In the genomic region with DNA sequence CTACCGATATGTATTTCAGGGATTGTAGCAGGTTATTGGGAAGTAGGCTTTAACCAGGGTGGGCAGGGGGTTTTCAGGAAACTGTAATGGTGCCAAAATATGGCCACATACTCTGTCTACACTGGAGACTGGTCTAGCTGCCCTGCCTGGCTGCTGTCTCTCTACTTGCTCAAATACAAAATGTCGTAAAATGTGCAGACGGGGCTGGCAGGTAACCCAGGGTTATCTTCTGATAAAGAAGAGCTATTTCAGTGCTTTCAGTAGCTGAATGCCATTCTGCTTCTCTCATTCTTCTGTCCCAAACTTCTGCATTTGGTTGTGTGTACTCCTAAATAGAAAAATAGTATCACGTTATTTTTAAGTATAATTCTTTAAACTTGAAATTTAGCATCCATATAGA, we compare ENCODE assay signal across 21 cellular contexts.
DNase-seq lines count a peak whose midpoint lies in the region; ATAC-seq, FAIRE-seq and TF ChIP-seq lines count a peak whose summit lies in the region.
"Had no signal": no experiment of that assay in that cellular context is flagged by ENCODE, and none has a peak within 500 bp of the region (broad histone marks: within the 10 kb centered on the region; RNA-seq: fewer than 3 reads in every experiment).

No MANE protein-coding gene starts in this region.

- no peak for FAIRE-seq in HepG2 (lab: Jason Lieb, UNC)
- FAIRE-seq: GM12892, GM19239, H54 had no signal

- ATAC-seq in HepG2, result no peak
- peak; percentile 91 for ATAC-seq in left lobe of liver
- ATAC-seq in GM21717 (IDR thresholded peaks at IDR 0.05; ENCODE audit: unreplicated experiment), result no peak
- ATAC-seq: HCT116 had no signal

- peaks cover 0 to 1% (median 0%) of the 10 kb centered on the region in 4 donors for H3K9me3 ChIP-seq in liver (ENCODE audit: control insufficient read depth in 4 of 4, low read length in 3 of 4)
- H3K9me3 ChIP-seq in HepG2 (ENCODE audit: low read length), result no peaks in the 10 kb centered on the region
- peaks cover 0 to 8% (median 3%) of the 10 kb centered on the region in 4 donors for H3K9me3 ChIP-seq in stomach

- no peak for TF ChIP-seq CTCF in liver (IDR thresholded peaks at IDR 0.05; ENCODE audit: low read depth, low read length, missing input control)
- TF ChIP-seq CTCF in HepG2 (CRISPR knock-in tag; IDR thresholded peaks at IDR 0.05), result no peak
- TF ChIP-seq CTCF in stomach (IDR thresholded peaks at IDR 0.05), result no peak

- BruUV-seq in HepG2 (replicated peaks; lab: Mats Ljungman, UMichigan), result no TSS peak

- in situ Hi-C loops in HepG2 (cut with HindIII; ENCODE audit: extremely low pct_ligation_motif_present, low pct_unique_long_range_greater_than_20kb), result no loop called here

- DNase-seq in NCI-H146 (lab: John Stamatoyannopoulos, UW) (peak; percentile 30), NCI-H146 treated with DMSO at 0.1 percent for 48 hours (lab: John Stamatoyannopoulos, UW; ENCODE audit: unreplicated experiment) (no peak), HepG2 (ENCODE audit: low spot score) (no peak), left lobe of liver (ENCODE audit: low spot score) (peak; percentile 53), DMS53 treated with DMSO at 0.1 percent for 48 hours (lab: John Stamatoyannopoulos, UW; ENCODE audit: unreplicated experiment) (no peak), stomach (no peak)
- DNase-seq: ACHN; C1 segment of cervical spinal cord; Calu3; CD4-positive, alpha-beta T cell; DMS 273 treated with DMSO at 0.1 percent for 48 hours; DND-41; GDM1; IMR-90 had no signal

- H3K27ac ChIP-seq in liver (ENCODE audit: low read depth in 1 of 2, low read length in 2 of 2) (no peak overlapping the region), HepG2 (ENCODE audit: extremely low read length, insufficient read depth, low read length) (no peak overlapping the region), stomach (no peak overlapping the region)
- H3K27ac ChIP-seq: HL-60 had no signal

- TF ChIP-seq EP300 in HepG2 (IDR thresholded peaks at IDR 0.05; ENCODE audit: low read depth in 2 of 2, low read length in 2 of 2) (no peak), HepG2 (CRISPR knock-in tag; IDR thresholded peaks at IDR 0.05; ENCODE audit: borderline replicate concordance) (no peak), stomach (IDR thresholded peaks at IDR 0.05) (no peak)

- peak in 1 of 2 donors; percentile 32 for TF ChIP-seq RAD21 in liver (IDR thresholded peaks at IDR 0.05)
- no peak for TF ChIP-seq RAD21 in HepG2 (CRISPR knock-in tag; IDR thresholded peaks at IDR 0.05)

- H3K4me3 ChIP-seq in liver (ENCODE audit: low read depth in 1 of 3, low read length in 3 of 3) (no peak overlapping the region), HepG2 (replicated peaks in 1 of 3; ENCODE audit: insufficient read depth in 1 of 3, low read depth in 2 of 3, low read length in 3 of 3) (no peak overlapping the region), stomach (no peak overlapping the region)

- intact Hi-C loops in HepG2 (cut with micrococcal nuclease; ENCODE audit: unreplicated experiment) (no loop called here), stomach (cut with DNase I; ENCODE audit: low total_unique reads) (no loop called here)

- H3K79me2 ChIP-seq in HepG2 (ENCODE audit: insufficient read depth, low read length), result no peaks in the 10 kb centered on the region

- H2AFZ ChIP-seq in HepG2 (ENCODE audit: low read length), result no peak overlapping the region

- POLR2A ChIA-PET in HepG2 (lab: Yijun Ruan, JAX), result no interaction called here

- no peaks in the 10 kb centered on the region for H4K20me1 ChIP-seq in HepG2 (ENCODE audit: insufficient read depth, low read length)

- H3K4me1 ChIP-seq in liver (ENCODE audit: control insufficient read depth in 4 of 4, insufficient read depth in 4 of 4, low read length in 3 of 4) (peaks cover 3 to 22% (median 18%) of the 10 kb centered on the region in 4 donors), HepG2 (ENCODE audit: insufficient read depth, low read length) (no peaks in the 10 kb centered on the region), stomach (no peaks in the 10 kb centered on the region)

- H3K36me3 ChIP-seq in liver (ENCODE audit: control insufficient read depth in 4 of 4, insufficient read depth in 3 of 4, low read depth in 1 of 4, low read length in 3 of 4), result no peaks in the 10 kb centered on the region
- no peaks in the 10 kb centered on the region for H3K36me3 ChIP-seq in HepG2 (replicated peaks in 1 of 2; ENCODE audit: control insufficient read depth in 1 of 2, insufficient read depth in 2 of 2, low read length in 2 of 2)
- no peaks in the 10 kb centered on the region for H3K36me3 ChIP-seq in stomach

- H3K27me3 ChIP-seq in liver (ENCODE audit: control insufficient read depth in 4 of 4, insufficient read depth in 4 of 4, low read length in 3 of 4) (no peaks in the 10 kb centered on the region), HepG2 (ENCODE audit: control insufficient read depth in 1 of 2, insufficient read depth in 2 of 2, low read length in 2 of 2) (no peaks in the 10 kb centered on the region), stomach (no peaks in the 10 kb centered on the region)

- CTCF ChIA-PET in HepG2 (lab: Yijun Ruan, JAX; ENCODE audit: low intra/inter-chr PET ratio, low total read pairs), result no interaction called here

- H3K9ac ChIP-seq in liver (ENCODE audit: low read depth in 1 of 2, low read length in 2 of 2), result no peak overlapping the region
- no peak overlapping the region for H3K9ac ChIP-seq in HepG2 (ENCODE audit: insufficient read depth, low read depth, low read length)

- no peak overlapping the region for H3K4me2 ChIP-seq in HepG2 (ENCODE audit: low read depth, low read length)

- no peak for TF ChIP-seq POLR2A in HepG2 (IDR thresholded peaks at IDR 0.05; ENCODE audit: insufficient read depth in 1 of 2, low read depth in 2 of 2, low read length in 2 of 2)
- no peak for TF ChIP-seq POLR2A in stomach (IDR thresholded peaks at IDR 0.05)

- WGBS in liver, result 57% methylated on average over 4 of the region's 4 CpGs
- WGBS in HepG2 (ENCODE audit: low lambda C conversion rate), result 35% methylated on average over 4 of the region's 4 CpGs
- WGBS in stomach, 5 donors, result 62 to 70% (median 64%) methylated on average over 4 of the region's 4 CpGs

TF ChIP-seq in liver, 16 proteins besides CTCF, POLR2A, EP300 and RAD21:
- TF ChIP-seq HNF4G (IDR thresholded peaks at IDR 0.05), result no peak
- TF ChIP-seq HNF4A (conservative IDR thresholded peaks at IDR 0.05), result peak; percentile 18 to 24
- no peak for TF ChIP-seq FOXA1 (IDR thresholded peaks at IDR 0.05)
- TF ChIP-seq YY1 (IDR thresholded peaks at IDR 0.05), result peak; percentile 47
- peak in 1 of 2 donors; percentile 24 for TF ChIP-seq RXRA (IDR thresholded peaks at IDR 0.05)

TF ChIP-seq in HepG2, 621 proteins besides CTCF, POLR2A, EP300 and RAD21 (continues in another document):
- TF ChIP-seq RARG (CRISPR knock-in tag; IDR thresholded peaks at IDR 0.05; ENCODE audit: low read depth) (no peak), HDAC6 (IDR thresholded peaks at IDR 0.05; ENCODE audit: low read depth, low read length) (no peak), GFI1 (CRISPR knock-in tag; IDR thresholded peaks at IDR 0.05; ENCODE audit: borderline replicate concordance) (no peak), HOXA7 (CRISPR knock-in tag; IDR thresholded peaks at IDR 0.05) (no peak), ZNF614 (CRISPR knock-in tag; IDR thresholded peaks at IDR 0.05; ENCODE audit: borderline replicate concordance) (no peak), ZMYM4 (CRISPR knock-in tag; IDR thresholded peaks at IDR 0.05) (no peak), SOX6 (IDR thresholded peaks at IDR 0.05) (no peak), SOX6 (CRISPR knock-in tag; IDR thresholded peaks at IDR 0.05) (no peak), ZC3H4 (CRISPR knock-in tag; IDR thresholded peaks at IDR 0.05; ENCODE audit: borderline replicate concordance) (no peak), ZMYM3 (CRISPR knock-in tag; IDR thresholded peaks at IDR 0.05) (no peak), HIVEP1 (CRISPR knock-in tag; IDR thresholded peaks at IDR 0.05) (no peak), SIN3A (IDR thresholded peaks at IDR 0.05; ENCODE audit: borderline replicate concordance, low read depth, low read length) (no peak)
- TF ChIP-seq, protein P1, sequence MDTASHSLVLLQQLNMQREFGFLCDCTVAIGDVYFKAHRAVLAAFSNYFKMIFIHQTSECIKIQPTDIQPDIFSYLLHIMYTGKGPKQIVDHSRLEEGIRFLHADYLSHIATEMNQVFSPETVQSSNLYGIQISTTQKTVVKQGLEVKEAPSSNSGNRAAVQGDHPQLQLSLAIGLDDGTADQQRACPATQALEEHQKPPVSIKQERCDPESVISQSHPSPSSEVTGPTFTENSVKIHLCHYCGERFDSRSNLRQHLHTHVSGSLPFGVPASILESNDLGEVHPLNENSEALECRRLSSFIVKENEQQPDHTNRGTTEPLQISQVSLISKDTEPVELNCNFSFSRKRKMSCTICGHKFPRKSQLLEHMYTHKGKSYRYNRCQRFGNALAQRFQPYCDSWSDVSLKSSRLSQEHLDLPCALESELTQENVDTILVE (CRISPR knock-in tag; IDR thresholded peaks at IDR 0.05), result no peak
- TF ChIP-seq, protein P2, sequence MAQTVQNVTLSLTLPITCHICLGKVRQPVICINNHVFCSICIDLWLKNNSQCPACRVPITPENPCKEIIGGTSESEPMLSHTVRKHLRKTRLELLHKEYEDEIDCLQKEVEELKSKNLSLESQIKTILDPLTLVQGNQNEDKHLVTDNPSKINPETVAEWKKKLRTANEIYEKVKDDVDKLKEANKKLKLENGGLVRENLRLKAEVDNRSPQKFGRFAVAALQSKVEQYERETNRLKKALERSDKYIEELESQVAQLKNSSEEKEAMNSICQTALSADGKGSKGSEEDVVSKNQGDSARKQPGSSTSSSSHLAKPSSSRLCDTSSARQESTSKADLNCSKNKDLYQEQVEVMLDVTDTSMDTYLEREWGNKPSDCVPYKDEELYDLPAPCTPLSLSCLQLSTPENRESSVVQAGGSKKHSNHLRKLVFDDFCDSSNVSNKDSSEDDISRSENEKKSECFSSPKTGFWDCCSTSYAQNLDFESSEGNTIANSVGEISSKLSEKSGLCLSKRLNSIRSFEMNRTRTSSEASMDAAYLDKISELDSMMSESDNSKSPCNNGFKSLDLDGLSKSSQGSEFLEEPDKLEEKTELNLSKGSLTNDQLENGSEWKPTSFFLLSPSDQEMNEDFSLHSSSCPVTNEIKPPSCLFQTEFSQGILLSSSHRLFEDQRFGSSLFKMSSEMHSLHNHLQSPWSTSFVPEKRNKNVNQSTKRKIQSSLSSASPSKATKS (CRISPR knock-in tag; IDR thresholded peaks at IDR 0.05), result no peak

Comparison
In these comparisons a context has a peak if more than half of its experiments do, and no peak if none do; other contexts are left out.
1. DNase-seq: peak in NCI-H146 (single experiment) and left lobe of liver (single experiment); none in NCI-H146 treated with DMSO at 0.1 percent for 48 hours (single experiment), HepG2 (single experiment), DMS53 treated with DMSO at 0.1 percent for 48 hours (single experiment) and stomach (single experiment).